Comparison of ENCODE assay signal across 21 cellular contexts in genomic region chr1:83097715-83098613, GRCh38.
DNase-seq lines count a peak whose midpoint lies in the region; ATAC-seq and TF ChIP-seq lines count a peak whose summit lies in the region.
"Had no signal": no experiment of that assay in that cellular context is flagged by ENCODE, and none has a peak within 500 bp of the region (broad histone marks: within the 10 kb centered on the region; RNA-seq: fewer than 3 reads in every experiment).

No MANE protein-coding gene starts in this region.

- intact Hi-C loops in Calu3 (cut with micrococcal nuclease; ENCODE audit: unreplicated experiment) (loop anchor here (2.0 kb wide), 1 partner anchor 41 kb away; no protein-coding TSS in a partner anchor), sigmoid colon (cut with DNase I) (no loop called here)

- no peak overlapping the region for H3K9ac ChIP-seq in adipocyte (ENCODE audit: low read length)
- H3K9ac ChIP-seq: KMS-11 had no signal

- DNase-seq in Calu3: no peak
- peak; percentile 19 for DNase-seq in adipocyte (ENCODE audit: low read depth)
- DNase-seq in left kidney (ENCODE audit: low read depth, low spot score): peak; percentile 20
- DNase-seq in NCI-H1436 (lab: John Stamatoyannopoulos, UW): no peak
- no peak for DNase-seq in sigmoid colon
- no peak for DNase-seq in WERI-Rb-1
- DNase-seq: ACHN, DMS 273 treated with DMSO at 0.1 percent for 48 hours, GDM1, GOT3, NCI-H1048, NCI-H1436 treated with DMSO at 0.1 percent for 48 hours, NCI-H2029, NCI-H446, NCI-H69, RPMI8226, SIG-M5 had no signal

- peaks cover 31% of the 10 kb centered on the region for H3K4me1 Mint-ChIP-seq in Calu3 (ENCODE audit: low read depth, unreplicated experiment)

- no peaks in the 10 kb centered on the region for H3K36me3 ChIP-seq in adipocyte (ENCODE audit: control insufficient read depth, insufficient read depth, low read length, severe bottlenecking)
- H3K36me3 ChIP-seq in sigmoid colon: no peaks in the 10 kb centered on the region
- H3K36me3 ChIP-seq in WERI-Rb-1: no peaks in the 10 kb centered on the region

- H3K27me3 ChIP-seq in adipocyte (replicated peaks; ENCODE audit: control insufficient read depth, insufficient read depth, low read length): no peaks in the 10 kb centered on the region
- H3K27me3 ChIP-seq in sigmoid colon: no peaks in the 10 kb centered on the region
- H3K27me3 ChIP-seq in WERI-Rb-1 (ENCODE audit: insufficient read depth, low read depth, severe bottlenecking): no peaks in the 10 kb centered on the region

- no peak overlapping the region for H3K4me3 Mint-ChIP-seq in Calu3 (ENCODE audit: low read depth, unreplicated experiment)

- H3K27ac ChIP-seq in sigmoid colon: no peak overlapping the region
- no peak overlapping the region for H3K27ac ChIP-seq in WERI-Rb-1
- H3K27ac ChIP-seq: KMS-11 had no signal

- H3K9me3 ChIP-seq in adipocyte (ENCODE audit: control insufficient read depth, low read length): peaks cover 2% of the 10 kb centered on the region
- H3K9me3 ChIP-seq in sigmoid colon: no peaks in the 10 kb centered on the region
- no peaks in the 10 kb centered on the region for H3K9me3 ChIP-seq in WERI-Rb-1 (ENCODE audit: severe bottlenecking)

- no peaks in the 10 kb centered on the region for H3K27me3 Mint-ChIP-seq in Calu3 (ENCODE audit: unreplicated experiment)

- 73 to 77% methylated on average over 3 of the region's 3 CpGs for WGBS in sigmoid colon, 2 donors

- H3K9me3 Mint-ChIP-seq in Calu3 (ENCODE audit: low read depth, unreplicated experiment): no peaks in the 10 kb centered on the region

- peak overlapping the region; percentile 64 for H3K27ac Mint-ChIP-seq in Calu3 (ENCODE audit: unreplicated experiment)

- TF ChIP-seq EP300 in sigmoid colon (IDR thresholded peaks at IDR 0.05): no peak

- ATAC-seq in GM18868 (IDR thresholded peaks at IDR 0.05; ENCODE audit: unreplicated experiment): peak; percentile 66
- ATAC-seq in HG02938 (IDR thresholded peaks at IDR 0.05; ENCODE audit: unreplicated experiment): no peak
- ATAC-seq: GM12878 had no signal

- TF ChIP-seq POLR2A in sigmoid colon (IDR thresholded peaks at IDR 0.05): no peak

- TF ChIP-seq CTCF in Calu3 (IDR thresholded peaks at IDR 0.05; ENCODE audit: unreplicated experiment) (no peak), sigmoid colon (IDR thresholded peaks at IDR 0.05) (no peak), WERI-Rb-1 (IDR thresholded peaks at IDR 0.05; ENCODE audit: low read depth, low read length) (no peak)

- H3K36me3 Mint-ChIP-seq in Calu3 (ENCODE audit: insufficient read depth, unreplicated experiment): no peaks in the 10 kb centered on the region

- CTCF ChIA-PET in Calu3 (lab: Charles Lee): no interaction called here

- BruUV-seq in Calu3 (replicated peaks; lab: Mats Ljungman, UMichigan): no TSS peak

- H3K4me3 ChIP-seq in adipocyte (ENCODE audit: low read length) (no peak overlapping the region), sigmoid colon (no peak overlapping the region), WERI-Rb-1 (ENCODE audit: low read depth, low read length) (no peak overlapping the region)
- H3K4me3 ChIP-seq: GM12878 had no signal

- no peaks in the 10 kb centered on the region for H3K4me1 ChIP-seq in adipocyte (ENCODE audit: control insufficient read depth, insufficient read depth, low read length)
- H3K4me1 ChIP-seq in sigmoid colon: peaks cover 0 to 7% (median 5%) of the 10 kb centered on the region in 4 donors

Comparison
In these comparisons a context has a peak if more than half of its experiments do, and no peak if none do; other contexts are left out.
1. DNase-seq: peak in adipocyte (single experiment) and left kidney (single experiment); none in Calu3 (single experiment), NCI-H1436 (single experiment), sigmoid colon (single experiment) and WERI-Rb-1 (single experiment).